ENCODE assay signal across 8 cellular contexts in the genomic region with DNA sequence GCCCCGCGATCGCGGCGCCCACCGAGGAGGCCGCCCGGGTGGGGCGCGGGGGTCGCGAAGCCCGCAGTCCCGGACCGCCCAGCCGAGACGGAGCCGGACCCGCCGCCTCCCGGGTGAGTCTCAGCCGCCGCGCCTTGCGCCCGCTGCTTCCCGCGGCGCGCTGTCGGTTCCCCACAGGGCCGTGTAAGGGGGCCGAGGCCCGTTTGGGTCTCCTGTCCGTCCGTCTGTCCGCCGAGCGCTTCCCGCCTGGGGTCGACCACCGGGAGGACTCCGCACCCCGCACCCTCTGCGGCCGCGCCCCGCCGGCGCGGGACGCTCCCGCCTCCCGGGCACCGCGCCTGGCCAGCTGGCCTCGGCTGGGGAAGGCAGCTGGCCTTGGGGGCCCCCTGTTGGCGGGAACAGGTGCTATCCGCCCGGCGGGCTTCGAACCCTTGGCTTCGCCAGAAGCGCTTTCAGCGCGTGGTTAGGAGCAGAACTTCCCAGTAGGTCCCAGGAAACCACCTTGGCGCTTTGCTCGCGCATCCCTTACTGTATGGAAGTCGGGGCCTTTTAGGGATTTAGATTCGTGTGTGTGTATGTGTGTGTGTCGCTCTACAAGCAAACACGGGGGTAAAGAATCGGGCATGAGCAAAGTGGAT. TPM values are rescaled to one million over a fixed set of nuclear protein-coding genes. Genes with fewer than 3 reads are reported as not detected.
DNase-seq lines count a peak whose midpoint lies in the region; ATAC-seq lines count a peak whose summit lies in the region.

No MANE protein-coding gene starts in this region.

- H3K27me3 ChIP-seq in adipocyte (replicated peaks; ENCODE audit: control insufficient read depth, insufficient read depth, low read length) = peaks cover 31% of the 10 kb centered on the region

- intact Hi-C loops in left cardiac atrium (cut with DNase I) = loop anchor here (1.0 to 5.0 kb wide), 2 partner anchors 118 kb away; no protein-coding TSS in a partner anchor
- intact Hi-C loops in posterior cingulate gyrus (cut with DNase I) = loop anchor here (5.0 to 10.0 kb wide), 2 partner anchors 58 to 281 kb away; a partner anchor contains a TSS

- H3K4me1 ChIP-seq in adipocyte (ENCODE audit: control insufficient read depth, insufficient read depth, low read length) = peaks cover 14% of the 10 kb centered on the region

- peak; percentile 29 for DNase-seq in activated naive CD4-positive, alpha-beta T cell treated with Interleukin-2 at 50 U/mL for 16 hours
- no peak for DNase-seq in activated naive CD4-positive, alpha-beta T cell (lab: John Stamatoyannopoulos, UW)
- DNase-seq in NCI-H226 (peak; percentile 57), adipocyte (ENCODE audit: low read depth) (peak; percentile 79), left cardiac atrium (peak; percentile 73), posterior cingulate gyrus (peak; percentile 25 to 90 (median 50))

- H3K9ac ChIP-seq in adipocyte (ENCODE audit: low read length) = no peak overlapping the region

- ATAC-seq in left cardiac atrium (peak; percentile 50 to 55), GM18867 (IDR thresholded peaks at IDR 0.05; ENCODE audit: unreplicated experiment) (no peak), GM21515 (IDR thresholded peaks at IDR 0.05; ENCODE audit: unreplicated experiment) (no peak)

- peak overlapping the region; percentile 77 for H3K4me3 ChIP-seq in adipocyte (ENCODE audit: low read length)

- no peaks in the 10 kb centered on the region for H3K36me3 ChIP-seq in adipocyte (ENCODE audit: control insufficient read depth, insufficient read depth, low read length, severe bottlenecking)

- peaks cover 5% of the 10 kb centered on the region for H3K9me3 ChIP-seq in adipocyte (ENCODE audit: control insufficient read depth, low read length)

RNA-seq across cellular contexts. Expression of a gene that starts 0.4 kb away (rescaled TPM):
- total RNA-seq in left cardiac atrium = 1 to 10 TPM; 4.2 to 4.3 TPM

Comparison
In these comparisons a context has a peak if more than half of its experiments do, and no peak if none do; other contexts are left out.
1. DNase-seq: peak in activated naive CD4-positive, alpha-beta T cell treated with Interleukin-2 at 50 U/mL for 16 hours (single experiment), NCI-H226 (single experiment), adipocyte (single experiment), left cardiac atrium (single experiment) and posterior cingulate gyrus (10 of 10); none in activated naive CD4-positive, alpha-beta T cell (0 of 4).
2. ATAC-seq: peak in left cardiac atrium (2 of 2); none in GM18867 (single experiment) and GM21515 (single experiment).